1 cellular context compared by ENCODE assay signal in genomic region chr15:95557226-95558046, GRCh38.
TF ChIP-seq lines count a peak whose summit lies in the region.

No MANE protein-coding gene starts in this region.

TF ChIP-seq in A549, 52 proteins besides CTCF, POLR2A, EP300 and RAD21 (continued from another document):
- TF ChIP-seq, protein P1, sequence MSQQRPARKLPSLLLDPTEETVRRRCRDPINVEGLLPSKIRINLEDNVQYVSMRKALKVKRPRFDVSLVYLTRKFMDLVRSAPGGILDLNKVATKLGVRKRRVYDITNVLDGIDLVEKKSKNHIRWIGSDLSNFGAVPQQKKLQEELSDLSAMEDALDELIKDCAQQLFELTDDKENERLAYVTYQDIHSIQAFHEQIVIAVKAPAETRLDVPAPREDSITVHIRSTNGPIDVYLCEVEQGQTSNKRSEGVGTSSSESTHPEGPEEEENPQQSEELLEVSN (IDR thresholded peaks at IDR 0.05; ENCODE audit: borderline replicate concordance, low read depth), result peak; percentile 88
- TF ChIP-seq MAX (IDR thresholded peaks at IDR 0.05) (peak; percentile 88), RARB (CRISPR knock-in tag; IDR thresholded peaks at IDR 0.05) (no peak), HOXA7 (CRISPR knock-in tag; IDR thresholded peaks at IDR 0.05) (no peak; the same call in 1 of the 2 replicates), SMC3 (IDR thresholded peaks at IDR 0.05) (no peak), CHD4 (IDR thresholded peaks at IDR 0.05; ENCODE audit: borderline replicate concordance) (no peak), MAFK (IDR thresholded peaks at IDR 0.05; ENCODE audit: partially characterized antibody) (peak; percentile 66), TFCP2L1 (CRISPR knock-in tag; IDR thresholded peaks at IDR 0.05) (no peak), TP53 (CRISPR knock-in tag; IDR thresholded peaks at IDR 0.05) (no peak), HEYL (CRISPR knock-in tag; IDR thresholded peaks at IDR 0.05) (peak; percentile 19; the same call in 1 of the 2 replicates), HOXB5 (CRISPR knock-in tag; IDR thresholded peaks at IDR 0.05) (peak; percentile 71; the same call in 1 of the 2 replicates), POLR2AphosphoS2 (conservative IDR thresholded peaks at IDR 0.05; ENCODE audit: low read length) (no peak), KDM1A (IDR thresholded peaks at IDR 0.05; ENCODE audit: low read depth) (no peak), CHD2 (IDR thresholded peaks at IDR 0.05; ENCODE audit: low read length, partially characterized antibody) (no peak), EHMT2 (IDR thresholded peaks at IDR 0.05; ENCODE audit: low read depth) (no peak), CBX8 (IDR thresholded peaks at IDR 0.05) (no peak), PHF8 (IDR thresholded peaks at IDR 0.05; ENCODE audit: borderline replicate concordance, low read depth) (no peak), JUN (IDR thresholded peaks at IDR 0.05) (0 out of 5 replicates have a peak, but pooled peaks of 1 of the 2 experiments have one; percentile 46), MYC (IDR thresholded peaks at IDR 0.05; ENCODE audit: borderline replicate concordance, low read length) (no peak), HOXB13 (CRISPR knock-in tag; IDR thresholded peaks at IDR 0.05; ENCODE audit: low read depth) (peak; percentile 62; the same call in 1 of the 2 replicates), JUNB (IDR thresholded peaks at IDR 0.05) (peak; percentile 70)
- TF ChIP-seq, protein P2, sequence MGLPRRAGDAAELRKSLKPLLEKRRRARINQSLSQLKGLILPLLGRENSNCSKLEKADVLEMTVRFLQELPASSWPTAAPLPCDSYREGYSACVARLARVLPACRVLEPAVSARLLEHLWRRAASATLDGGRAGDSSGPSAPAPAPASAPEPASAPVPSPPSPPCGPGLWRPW (IDR thresholded peaks at IDR 0.05), result no peak; the same call in 1 of the 2 replicates
- TF ChIP-seq, protein P3, sequence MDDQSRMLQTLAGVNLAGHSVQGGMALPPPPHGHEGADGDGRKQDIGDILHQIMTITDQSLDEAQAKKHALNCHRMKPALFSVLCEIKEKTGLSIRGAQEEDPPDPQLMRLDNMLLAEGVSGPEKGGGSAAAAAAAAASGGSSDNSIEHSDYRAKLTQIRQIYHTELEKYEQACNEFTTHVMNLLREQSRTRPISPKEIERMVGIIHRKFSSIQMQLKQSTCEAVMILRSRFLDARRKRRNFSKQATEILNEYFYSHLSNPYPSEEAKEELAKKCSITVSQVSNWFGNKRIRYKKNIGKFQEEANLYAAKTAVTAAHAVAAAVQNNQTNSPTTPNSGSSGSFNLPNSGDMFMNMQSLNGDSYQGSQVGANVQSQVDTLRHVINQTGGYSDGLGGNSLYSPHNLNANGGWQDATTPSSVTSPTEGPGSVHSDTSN (IDR thresholded peaks at IDR 0.05), result no peak
- TF ChIP-seq, protein P4, sequence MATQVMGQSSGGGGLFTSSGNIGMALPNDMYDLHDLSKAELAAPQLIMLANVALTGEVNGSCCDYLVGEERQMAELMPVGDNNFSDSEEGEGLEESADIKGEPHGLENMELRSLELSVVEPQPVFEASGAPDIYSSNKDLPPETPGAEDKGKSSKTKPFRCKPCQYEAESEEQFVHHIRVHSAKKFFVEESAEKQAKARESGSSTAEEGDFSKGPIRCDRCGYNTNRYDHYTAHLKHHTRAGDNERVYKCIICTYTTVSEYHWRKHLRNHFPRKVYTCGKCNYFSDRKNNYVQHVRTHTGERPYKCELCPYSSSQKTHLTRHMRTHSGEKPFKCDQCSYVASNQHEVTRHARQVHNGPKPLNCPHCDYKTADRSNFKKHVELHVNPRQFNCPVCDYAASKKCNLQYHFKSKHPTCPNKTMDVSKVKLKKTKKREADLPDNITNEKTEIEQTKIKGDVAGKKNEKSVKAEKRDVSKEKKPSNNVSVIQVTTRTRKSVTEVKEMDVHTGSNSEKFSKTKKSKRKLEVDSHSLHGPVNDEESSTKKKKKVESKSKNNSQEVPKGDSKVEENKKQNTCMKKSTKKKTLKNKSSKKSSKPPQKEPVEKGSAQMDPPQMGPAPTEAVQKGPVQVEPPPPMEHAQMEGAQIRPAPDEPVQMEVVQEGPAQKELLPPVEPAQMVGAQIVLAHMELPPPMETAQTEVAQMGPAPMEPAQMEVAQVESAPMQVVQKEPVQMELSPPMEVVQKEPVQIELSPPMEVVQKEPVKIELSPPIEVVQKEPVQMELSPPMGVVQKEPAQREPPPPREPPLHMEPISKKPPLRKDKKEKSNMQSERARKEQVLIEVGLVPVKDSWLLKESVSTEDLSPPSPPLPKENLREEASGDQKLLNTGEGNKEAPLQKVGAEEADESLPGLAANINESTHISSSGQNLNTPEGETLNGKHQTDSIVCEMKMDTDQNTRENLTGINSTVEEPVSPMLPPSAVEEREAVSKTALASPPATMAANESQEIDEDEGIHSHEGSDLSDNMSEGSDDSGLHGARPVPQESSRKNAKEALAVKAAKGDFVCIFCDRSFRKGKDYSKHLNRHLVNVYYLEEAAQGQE (IDR thresholded peaks at IDR 0.05), result no peak
- TF ChIP-seq, protein P5, sequence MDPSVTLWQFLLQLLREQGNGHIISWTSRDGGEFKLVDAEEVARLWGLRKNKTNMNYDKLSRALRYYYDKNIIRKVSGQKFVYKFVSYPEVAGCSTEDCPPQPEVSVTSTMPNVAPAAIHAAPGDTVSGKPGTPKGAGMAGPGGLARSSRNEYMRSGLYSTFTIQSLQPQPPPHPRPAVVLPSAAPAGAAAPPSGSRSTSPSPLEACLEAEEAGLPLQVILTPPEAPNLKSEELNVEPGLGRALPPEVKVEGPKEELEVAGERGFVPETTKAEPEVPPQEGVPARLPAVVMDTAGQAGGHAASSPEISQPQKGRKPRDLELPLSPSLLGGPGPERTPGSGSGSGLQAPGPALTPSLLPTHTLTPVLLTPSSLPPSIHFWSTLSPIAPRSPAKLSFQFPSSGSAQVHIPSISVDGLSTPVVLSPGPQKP (IDR thresholded peaks at IDR 0.05; ENCODE audit: low read depth, low read length), result no peak
